8 cellular contexts compared by ENCODE assay signal in genomic region chr3:23761440-23761896, GRCh38. TPM values are rescaled to one million over a fixed set of nuclear protein-coding genes. Genes with fewer than 3 reads are reported as not detected.
A peak's percentile ranks its signal among the peaks of the same experiment; 100 is the strongest.
DNase-seq lines count a peak whose midpoint lies in the region; ATAC-seq and TF ChIP-seq lines count a peak whose summit lies in the region.

No MANE protein-coding gene starts in this region.

- no peaks in the 10 kb centered on the region for H3K36me3 ChIP-seq in BLaER1
- no peaks in the 10 kb centered on the region for H3K36me3 ChIP-seq in Peyer's patch
- H3K36me3 ChIP-seq in tibial nerve, result no peaks in the 10 kb centered on the region
- no peaks in the 10 kb centered on the region for H3K36me3 ChIP-seq in CD4-positive, alpha-beta memory T cell (ENCODE audit: insufficient read depth, low read length)

- H3K4me3 ChIP-seq in BLaER1 (no peak overlapping the region), Peyer's patch (no peak overlapping the region), tibial nerve (no peak overlapping the region)
- H3K4me3 ChIP-seq in CD4-positive, alpha-beta memory T cell (ENCODE audit: low read length in 2 of 2), result no peak overlapping the region

- H3K36me3 Mint-ChIP-seq in CD4-positive, alpha-beta memory T cell, result no peaks in the 10 kb centered on the region

- no peak for TF ChIP-seq POLR2A in Peyer's patch (IDR thresholded peaks at IDR 0.05)
- no peak for TF ChIP-seq POLR2A in tibial nerve (IDR thresholded peaks at IDR 0.05)

- peaks cover 0 to 2% of the 10 kb centered on the region in 2 donors for H3K27me3 Mint-ChIP-seq in CD4-positive, alpha-beta memory T cell

- intact Hi-C loops in CD4-positive, alpha-beta memory T cell (cut with micrococcal nuclease), result no loop called here

- H3K9me3 Mint-ChIP-seq in CD4-positive, alpha-beta memory T cell, result no peaks in the 10 kb centered on the region

- H3K9ac ChIP-seq in BLaER1, result no peak overlapping the region

- POLR2A ChIA-PET in CD4-positive, alpha-beta memory T cell (lab: Charles Lee; ENCODE audit: partially characterized antibody), result no interaction called here

- H3K27ac ChIP-seq in BLaER1, result 0 out of 2 replicates have a peak overlapping the region, but pooled peaks have one; percentile 52
- no peak overlapping the region for H3K27ac ChIP-seq in Peyer's patch
- H3K27ac ChIP-seq in tibial nerve, result no peak overlapping the region
- H3K27ac ChIP-seq in CD4-positive, alpha-beta memory T cell (ENCODE audit: low read depth, low read length), result no peak overlapping the region

- TF ChIP-seq CTCF in Peyer's patch (IDR thresholded peaks at IDR 0.05) (peak in 4 of 6 experiments; percentile 29 to 55 (median 45)), tibial nerve (IDR thresholded peaks at IDR 0.05) (no peak)

- peaks cover 13 to 27% (median 19%) of the 10 kb centered on the region in 4 donors for H3K4me1 Mint-ChIP-seq in CD4-positive, alpha-beta memory T cell

- no peaks in the 10 kb centered on the region for H4K20me1 ChIP-seq in BLaER1

- peak overlapping the region in 1 of 7 donors; percentile 31 for H3K27ac Mint-ChIP-seq in CD4-positive, alpha-beta memory T cell

- WGBS in tibial nerve, 2 donors, result 40 to 57% methylated on average over 2 of the region's 2 CpGs

- peaks cover 42% of the 10 kb centered on the region for H3K4me1 ChIP-seq in BLaER1
- H3K4me1 ChIP-seq in Peyer's patch, result peaks cover 0 to 6% (median 0%) of the 10 kb centered on the region in 4 donors
- H3K4me1 ChIP-seq in tibial nerve, result peaks cover 0 to 16% (median 3%) of the 10 kb centered on the region in 4 donors
- peaks cover 18% of the 10 kb centered on the region for H3K4me1 ChIP-seq in CD4-positive, alpha-beta memory T cell (ENCODE audit: insufficient read depth, low read length)

- peak overlapping the region; percentile 90 for H3K4me2 ChIP-seq in BLaER1

- H3K9me3 ChIP-seq in BLaER1 (no peaks in the 10 kb centered on the region), Peyer's patch (no peaks in the 10 kb centered on the region), tibial nerve (no peaks in the 10 kb centered on the region)
- H3K9me3 ChIP-seq in CD4-positive, alpha-beta memory T cell (ENCODE audit: control insufficient read depth in 1 of 2, low read length in 2 of 2), result no peaks in the 10 kb centered on the region

- no peak overlapping the region for H3K4me3 Mint-ChIP-seq in CD4-positive, alpha-beta memory T cell

- DNase-seq in Peyer's patch (peak in 1 of 3 donors; percentile 53), hepatic stellate cell (ENCODE audit: low spot score) (peak; percentile 53), NCI-H1417 treated with DMSO at 0.1 percent for 48 hours (lab: John Stamatoyannopoulos, UW) (no peak), tibial nerve (ENCODE audit: low spot score in 2 of 2) (no peak)
- DNase-seq in CD4-positive, alpha-beta memory T cell, result no peak

- CTCF ChIA-PET in CD4-positive, alpha-beta memory T cell (lab: Charles Lee; ENCODE audit: partially characterized antibody), result no interaction called here

- ATAC-seq in GM19324 (IDR thresholded peaks at IDR 0.05; ENCODE audit: low FRiP score, unreplicated experiment), result peak; percentile 19
- ATAC-seq in HG03139 (IDR thresholded peaks at IDR 0.05; ENCODE audit: unreplicated experiment), result peak; percentile 31

- TF ChIP-seq EP300 in tibial nerve (IDR thresholded peaks at IDR 0.05), result no peak

- H3K27me3 ChIP-seq in BLaER1 (no peaks in the 10 kb centered on the region), Peyer's patch (no peaks in the 10 kb centered on the region), tibial nerve (no peaks in the 10 kb centered on the region)
- no peaks in the 10 kb centered on the region for H3K27me3 ChIP-seq in CD4-positive, alpha-beta memory T cell (ENCODE audit: insufficient read depth, low read length)

RNA-seq across cellular contexts. Expression of gene UBE2E1, which starts 44.3 kb away (rescaled TPM):
- total RNA-seq in Peyer's patch, result 10 to 100 TPM; 26.1 to 58.6 (median 43.0) TPM
- total RNA-seq in tibial nerve, result 100 to 1,000 TPM in 2 of 4 donors, 10 to 100 TPM in 2; 55.1 to 132 (median 99.5) TPM
- 10 to 100 TPM; 59.5 to 61.4 TPM for total RNA-seq in CD4-positive, alpha-beta memory T cell
- polyA plus RNA-seq in CD4-positive, alpha-beta memory T cell, result 10 to 100 TPM; 10.9 to 12.0 TPM

Comparison
In these comparisons a context has a peak if more than half of its experiments do, and no peak if none do; other contexts are left out.
1. CTCF ChIP-seq: peak in Peyer's patch (4 of 6); none in tibial nerve (0 of 5).